ENCODE assay signal across 8 cellular contexts in the genomic region with DNA sequence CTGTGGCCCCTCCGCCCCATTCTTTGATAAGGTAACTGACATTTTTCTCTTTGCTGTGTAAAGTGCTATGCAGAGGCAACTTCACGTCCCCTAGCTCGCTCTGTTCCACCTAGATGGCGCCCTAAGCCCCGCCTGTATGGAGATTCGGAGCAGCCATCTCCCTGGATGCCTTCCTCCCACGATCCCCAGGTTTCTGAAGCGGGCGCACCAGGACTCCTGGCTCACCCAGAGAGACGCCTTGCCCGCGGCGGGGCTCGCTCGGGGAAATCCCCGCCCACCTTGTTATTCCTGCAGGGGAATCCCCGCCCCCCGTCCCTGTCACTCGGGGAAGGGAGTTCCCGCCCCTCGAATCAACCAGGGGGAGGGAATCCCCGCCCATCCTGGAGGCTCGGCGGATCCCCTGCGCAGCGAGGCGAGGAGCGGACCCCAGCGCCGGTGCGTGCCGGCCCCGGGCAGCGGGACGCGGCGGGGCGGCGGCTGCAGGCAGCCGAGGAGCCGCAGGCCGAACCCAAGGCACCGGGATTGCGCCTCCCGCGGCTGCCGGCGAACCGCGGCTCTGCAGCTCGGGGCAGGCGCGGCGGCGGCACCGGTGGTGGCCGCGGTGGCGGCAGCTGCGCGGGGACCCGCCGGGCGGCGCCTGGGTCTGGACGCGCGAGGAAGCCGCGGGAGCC. TPM values are rescaled to one million over a fixed set of nuclear protein-coding genes. Genes with fewer than 3 reads are reported as not detected.
A peak's percentile ranks its signal among the peaks of the same experiment; 100 is the strongest.
DNase-seq lines count a peak whose midpoint lies in the region; ATAC-seq and TF ChIP-seq lines count a peak whose summit lies in the region.

A gene (plus strand): TSS at position 384 of the 671 bp plus-strand sequence.

- peak; percentile 74 for DNase-seq in Karpas-422
- DNase-seq in SJCRH30: peak; percentile 87 to 88
- DNase-seq in activated naive CD4-positive, alpha-beta T cell (lab: John Stamatoyannopoulos, UW): peak in 3 of 4 experiments; percentile 22 to 61 (median 47)
- peak; percentile 83 for DNase-seq in globus pallidus (ENCODE audit: low spot score)
- DNase-seq in omental fat pad (ENCODE audit: low spot score): peak; percentile 59
- peak in 1 of 2 donors; percentile 86 for DNase-seq in suprapubic skin (ENCODE audit: low spot score in 2 of 2)

- no peaks in the 10 kb centered on the region for H3K9me2 ChIP-seq in DOHH2 (replicated peaks; ENCODE audit: control insufficient read depth, low read length)
- H3K9me2 ChIP-seq in Karpas-422 (replicated peaks; ENCODE audit: insufficient read depth, low read length): no peaks in the 10 kb centered on the region

- H2AFZ ChIP-seq in Karpas-422 (ENCODE audit: low read length): peak within 1 kb of the TSS; percentile 95

- TF ChIP-seq CTCF in DOHH2 (IDR thresholded peaks at IDR 0.05; ENCODE audit: low read depth, low read length, poor library complexity, severe bottlenecking) (peak; percentile 62), omental fat pad (IDR thresholded peaks at IDR 0.05) (peak in 1 of 3 donors; percentile 19), suprapubic skin (IDR thresholded peaks at IDR 0.05) (peak; percentile 25 to 46)

- H4K20me1 ChIP-seq in DOHH2 (ENCODE audit: control insufficient read depth, insufficient read depth, low read depth, low read length) (no peaks in the 10 kb centered on the region), Karpas-422 (ENCODE audit: insufficient read depth, low read depth, low read length) (no peaks in the 10 kb centered on the region)

- H3K4me1 ChIP-seq in DOHH2 (ENCODE audit: control insufficient read depth, low read length) (peaks cover 6% of the 10 kb centered on the region; the same call in 1 of the 2 replicates), Karpas-422 (ENCODE audit: low read length) (peaks cover 6% of the 10 kb centered on the region), SJCRH30 (no peaks in the 10 kb centered on the region), suprapubic skin (peaks cover 17% of the 10 kb centered on the region)

- H3K4me2 ChIP-seq in DOHH2 (ENCODE audit: low read length): peak within 1 kb of the TSS; percentile 66
- H3K4me2 ChIP-seq in Karpas-422 (ENCODE audit: low read depth, low read length, poor library complexity, severe bottlenecking): peak within 1 kb of the TSS; percentile 75

- no peak for TF ChIP-seq EP300 in suprapubic skin (IDR thresholded peaks at IDR 0.05)

- H3K9me3 ChIP-seq in DOHH2 (ENCODE audit: control insufficient read depth, insufficient read depth, low read length) (no peaks in the 10 kb centered on the region), Karpas-422 (ENCODE audit: low read length) (no peaks in the 10 kb centered on the region), SJCRH30 (replicated peaks) (no peaks in the 10 kb centered on the region), suprapubic skin (no peaks in the 10 kb centered on the region)

- TF ChIP-seq POLR2A in suprapubic skin (IDR thresholded peaks at IDR 0.05): no peak

- H3F3A ChIP-seq in DOHH2 (ENCODE audit: control insufficient read depth, insufficient read depth): no peaks in the 10 kb centered on the region

- H3K36me3 ChIP-seq in DOHH2 (ENCODE audit: control insufficient read depth, low read length) (no peaks in the 10 kb centered on the region), Karpas-422 (ENCODE audit: insufficient read depth, low read length) (no peaks in the 10 kb centered on the region), SJCRH30 (no peaks in the 10 kb centered on the region), suprapubic skin (no peaks in the 10 kb centered on the region)

- H3K79me2 ChIP-seq in DOHH2 (ENCODE audit: control insufficient read depth, low read length) (no peaks in the 10 kb centered on the region), Karpas-422 (ENCODE audit: low read length) (no peaks in the 10 kb centered on the region)

- WGBS in suprapubic skin: 8% methylated on average over 2 of the region's 70 CpGs

- peak; percentile 81 for ATAC-seq in GM21825 (IDR thresholded peaks at IDR 0.05; ENCODE audit: unreplicated experiment)
- peak; percentile 85 for ATAC-seq in omental fat pad (ENCODE audit: low FRiP score)

- peak within 1 kb of the TSS; percentile 58 for H3K9ac ChIP-seq in Karpas-422 (ENCODE audit: low read length)

- peaks cover 52% of the 10 kb centered on the region for H3K27me3 ChIP-seq in DOHH2 (ENCODE audit: control insufficient read depth, low read length)
- H3K27me3 ChIP-seq in Karpas-422 (ENCODE audit: low read length): no peaks in the 10 kb centered on the region
- no peaks in the 10 kb centered on the region for H3K27me3 ChIP-seq in SJCRH30
- H3K27me3 ChIP-seq in suprapubic skin: peaks cover 8% of the 10 kb centered on the region

- H3K4me3 ChIP-seq in DOHH2 (ENCODE audit: low read length): peak within 1 kb of the TSS; percentile 70
- H3K4me3 ChIP-seq in Karpas-422 (ENCODE audit: low read length): peak within 1 kb of the TSS; percentile 72
- H3K4me3 ChIP-seq in SJCRH30: peak within 1 kb of the TSS; percentile 57
- peak within 1 kb of the TSS; percentile 66 for H3K4me3 ChIP-seq in suprapubic skin

- H3K27ac ChIP-seq in DOHH2 (ENCODE audit: low read depth, low read length) (no peak within 1 kb of the TSS), Karpas-422 (ENCODE audit: low read length) (no peak within 1 kb of the TSS), SJCRH30 (no peak within 1 kb of the TSS), suprapubic skin (no peak within 1 kb of the TSS)

RNA-seq across cellular contexts. Expression of the gene that starts here (rescaled TPM):
- not detected in 2 replicates for total RNA-seq in Karpas-422 (2014; rRNA removed; shearing (Covaris generic); ENCODE audit: low replicate concordance)
- total RNA-seq in SJCRH30 (2014; rRNA removed; shearing (Covaris generic)): 0.47 and 0.76 TPM in 2 replicates
- 100 to 1,000 TPM in 1 of 4 donors, 10 to 100 TPM in 3; 43.5 to 113 (median 55.7) TPM for total RNA-seq in omental fat pad
- 100 to 1,000 TPM; 107 to 195 (median 123) TPM for total RNA-seq in suprapubic skin

Comparison
In these comparisons a context has a peak if more than half of its experiments do, and no peak if none do; other contexts are left out.
1. RNA of the gene that starts here (total RNA-seq): 107 to 195 TPM in suprapubic skin and 43.5 to 113 TPM in omental fat pad; 0.47 to 0.76 TPM in SJCRH30 and not detected in Karpas-422; every median in the first group is over 10 times any median in the second.
2. Peak in DNase-seq, H3K4me3 ChIP-seq, H3K9ac ChIP-seq and H3K4me2 ChIP-seq in Karpas-422; RNA of the gene not detected or under 1 TPM.
3. Peak in DNase-seq and H3K4me3 ChIP-seq in SJCRH30; RNA of the gene not detected or under 1 TPM.
4. Peak in every context shown above with its lines, with median percentiles within 50 percentile points of each other: H3K4me3 ChIP-seq.